In genomic region chr17:322006-322780, GRCh38 we compare ENCODE assay signal across 26 cellular contexts. TPM values are rescaled to one million over a fixed set of nuclear protein-coding genes. Genes with fewer than 3 reads are reported as not detected.
A peak's percentile ranks its signal among the peaks of the same experiment; 100 is the strongest.
DNase-seq lines count a peak whose midpoint lies in the region; ATAC-seq, FAIRE-seq and TF ChIP-seq lines count a peak whose summit lies in the region.
"Had no signal": no experiment of that assay in that cellular context is flagged by ENCODE, and none has a peak within 500 bp of the region (broad histone marks: within the 10 kb centered on the region; RNA-seq: fewer than 3 reads in every experiment).

No MANE protein-coding gene starts in this region.

- H3K4me3 ChIP-seq in heart right ventricle (no peak overlapping the region), kidney (ENCODE audit: low read length in 2 of 2) (no peak overlapping the region), osteoblast (ENCODE audit: insufficient read depth, low read length) (no peak overlapping the region)
- H3K4me3 ChIP-seq: Peyer's patch, smooth muscle cell, testis had no signal

- ATAC-seq in left ventricle myocardium superior, result peak; percentile 27
- ATAC-seq in heart right ventricle, result no peak
- no peak for ATAC-seq in GM18502 (IDR thresholded peaks at IDR 0.05; ENCODE audit: poor library complexity, unreplicated experiment)
- ATAC-seq: activated CD8-positive, alpha-beta T cell treated with anti-CD3 and anti-CD28 coated beads for 36 hours; activated naive CD4-positive, alpha-beta T cell treated with anti-CD3 and anti-CD28 coated beads, Interleukin-2, amount 50 U/mL, for 72 hours; HCT116; naive thymus-derived CD4-positive, alpha-beta T cell had no signal

- DNase-seq in left ventricle myocardium superior, result peak; percentile 26
- DNase-seq in heart right ventricle, result no peak
- DNase-seq in kidney, result peak; percentile 35
- peak; percentile 31 for DNase-seq in osteoblast (ENCODE audit: insufficient read length, low spot score, missing footprints)
- DNase-seq in NCI-H2081 treated with DMSO at 0.1 percent for 48 hours (lab: John Stamatoyannopoulos, UW), result no peak
- DNase-seq in NK-92 (lab: John Stamatoyannopoulos, UW; ENCODE audit: unreplicated experiment), result no peak
- DNase-seq: activated CD8-positive, alpha-beta T cell treated with anti-CD3 and anti-CD28 coated beads for 36 hours; anterior cingulate cortex; cortex of kidney; DMS 273 treated with DMSO at 0.1 percent for 48 hours; effector memory CD4-positive, alpha-beta T cell; IMR-90; midbrain; NCI-H2107; NCI-H446 treated with DMSO at 0.1 percent for 48 hours; NCI-H774; SIG-M5; stimulated activated CD4-positive, alpha-beta T cell treated with anti-CD3 and anti-CD28 coated beads, Interleukin-2, amount 100 ng/mL, for 24 hours; testis had no signal

- H3K27me3 ChIP-seq in heart right ventricle (peaks cover 0 to 22% (median 8%) of the 10 kb centered on the region in 7 donors), osteoblast (ENCODE audit: insufficient read depth, low read length) (no peaks in the 10 kb centered on the region)
- H3K27me3 ChIP-seq: Peyer's patch, testis had no signal

- H3K79me2 ChIP-seq in osteoblast (ENCODE audit: insufficient read depth, low read length), result no peaks in the 10 kb centered on the region

- H3K9me3 ChIP-seq in heart right ventricle (no peaks in the 10 kb centered on the region), kidney (ENCODE audit: control insufficient read depth in 1 of 2, low read length in 2 of 2) (no peaks in the 10 kb centered on the region), osteoblast (ENCODE audit: low read depth, low read length) (no peaks in the 10 kb centered on the region)
- H3K9me3 ChIP-seq: Peyer's patch, testis had no signal

- intact Hi-C loops in left ventricle myocardium superior (cut with micrococcal nuclease) (no loop called here), heart right ventricle (cut with DNase I) (no loop called here), kidney (cut with DNase I) (no loop called here)

- peaks cover 0 to 9% (median 0%) of the 10 kb centered on the region in 9 donors for H3K4me1 ChIP-seq in heart right ventricle
- no peaks in the 10 kb centered on the region for H3K4me1 ChIP-seq in kidney (ENCODE audit: control insufficient read depth in 1 of 2, insufficient read depth in 1 of 2, low read depth in 1 of 2, low read length in 2 of 2)
- H3K4me1 ChIP-seq in osteoblast (ENCODE audit: insufficient read depth, low read length), result no peaks in the 10 kb centered on the region
- H3K4me1 ChIP-seq: Peyer's patch, testis had no signal

- TF ChIP-seq CTCF in heart right ventricle (IDR thresholded peaks at IDR 0.05) (no peak), kidney (IDR thresholded peaks at IDR 0.05; ENCODE audit: borderline replicate concordance, extremely low read depth, insufficient read depth) (no peak), osteoblast (IDR thresholded peaks at IDR 0.05; ENCODE audit: extremely low read depth, low read depth, low read length) (no peak)

- WGBS in heart right ventricle, 2 donors, result 63 to 67% methylated on average over 27 of the region's 27 CpGs

- FAIRE-seq in kidney (lab: Jason Lieb, UNC), result no peak

- peaks cover 0 to 23% (median 0%) of the 10 kb centered on the region in 9 donors for H3K36me3 ChIP-seq in heart right ventricle
- peaks cover 4 to 12% of the 10 kb centered on the region in 2 donors for H3K36me3 ChIP-seq in kidney (ENCODE audit: control insufficient read depth in 1 of 2, insufficient read depth in 2 of 2, low read length in 2 of 2)
- H3K36me3 ChIP-seq in osteoblast (ENCODE audit: insufficient read depth, low read length), result no peaks in the 10 kb centered on the region

- H2AFZ ChIP-seq in osteoblast (ENCODE audit: low read length), result no peak overlapping the region

- H3K27ac ChIP-seq in heart right ventricle (no peak overlapping the region), kidney (ENCODE audit: low read depth in 2 of 2, low read length in 2 of 2) (no peak overlapping the region), osteoblast (ENCODE audit: low read depth, low read length) (no peak overlapping the region)
- H3K27ac ChIP-seq: epithelial cell of prostate, Peyer's patch, testis had no signal

- H3K9ac ChIP-seq in kidney (ENCODE audit: low read length in 2 of 2), result no peak overlapping the region

- H3K4me2 ChIP-seq in osteoblast (ENCODE audit: insufficient read depth, low read length), result no peak overlapping the region
- H3K4me2 ChIP-seq: smooth muscle cell had no signal

- H4K20me1 ChIP-seq in osteoblast (ENCODE audit: insufficient read depth, low read length), result no peaks in the 10 kb centered on the region

RNA-seq across cellular contexts. Expression of gene RPH3AL, which starts 30.4 kb away (rescaled TPM):
- 3.8 TPM for total RNA-seq in left ventricle myocardium superior
- 10 to 100 TPM in 1 of 10 donors, 1 to 10 TPM in 9; 3.6 to 11.1 (median 6.2) TPM for total RNA-seq in heart right ventricle
- 1 to 10 TPM; 4.5 to 6.4 TPM for polyA plus RNA-seq in heart right ventricle
- total RNA-seq in kidney, result 55.9 TPM
- polyA plus RNA-seq in kidney (ENCODE audit: insufficient read depth, low read depth, low replicate concordance), result 18.1 TPM
- total RNA-seq in osteoblast, result 2.9 and 3.2 TPM in 2 replicates

Comparison
In these comparisons a context has a peak if more than half of its experiments do, and no peak if none do; other contexts are left out.
1. DNase-seq: peak in left ventricle myocardium superior (single experiment), kidney (single experiment) and osteoblast (single experiment); none in heart right ventricle (0 of 2), NCI-H2081 treated with DMSO at 0.1 percent for 48 hours (single experiment) and NK-92 (single experiment).